In genomic region chr15:75350601-75351331, GRCh38 we compare ENCODE assay signal across 12 cellular contexts. TPM values are rescaled to one million over a fixed set of nuclear protein-coding genes. Genes with fewer than 3 reads are reported as not detected.
DNase-seq lines count a peak whose midpoint lies in the region; ATAC-seq and TF ChIP-seq lines count a peak whose summit lies in the region.
"Had no signal": no experiment of that assay in that cellular context is flagged by ENCODE, and none has a peak within 500 bp of the region (broad histone marks: within the 10 kb centered on the region; RNA-seq: fewer than 3 reads in every experiment).

No MANE protein-coding gene starts in this region.

- peaks cover 18% of the 10 kb centered on the region for H3K4me1 ChIP-seq in mammary epithelial cell (ENCODE audit: insufficient read depth, low read length)
- H3K4me1 ChIP-seq in OCI-LY1 (ENCODE audit: insufficient read depth, low read length, severe bottlenecking) = peaks cover 35% of the 10 kb centered on the region
- H3K4me1 ChIP-seq in effector memory CD4-positive, alpha-beta T cell (ENCODE audit: control insufficient read depth, insufficient read depth, low read length, poor library complexity, severe bottlenecking) = peaks cover 24% of the 10 kb centered on the region
- peaks cover 2% of the 10 kb centered on the region; the same call in 1 of the 2 replicates for H3K4me1 ChIP-seq in SJCRH30

- WGBS in mammary epithelial cell (ENCODE audit: low coverage, missing lambda C conversion rate) = 64% methylated on average over 5 of the region's 6 CpGs

- no peak overlapping the region for H3K27ac ChIP-seq in mammary epithelial cell (ENCODE audit: insufficient read depth, low read depth, low read length)
- peak overlapping the region; percentile 93 for H3K27ac ChIP-seq in OCI-LY1 (ENCODE audit: low read depth, low read length, poor library complexity, severe bottlenecking)
- H3K27ac ChIP-seq in effector memory CD4-positive, alpha-beta T cell (ENCODE audit: insufficient read depth, low read length, poor library complexity, severe bottlenecking) = peak overlapping the region; percentile 62
- H3K27ac ChIP-seq in SJCRH30 = no peak overlapping the region
- H3K27ac ChIP-seq: brain microvascular endothelial cell had no signal

- H3K9me2 ChIP-seq in OCI-LY1 (ENCODE audit: low read depth, low read length) = no peaks in the 10 kb centered on the region

- POLR2A ChIA-PET in MCF 10A (lab: Yijun Ruan, JAX) = interaction anchor here (0.6 to 1.5 kb wide), 4 partner anchors 11 to 105 kb away, joined by 4 to 6 read pairs (median 4); partner anchors contain the start of gene COMMD4

- H3K79me2 ChIP-seq in mammary epithelial cell (ENCODE audit: insufficient read depth, low read length) = no peaks in the 10 kb centered on the region
- H3K79me2 ChIP-seq in OCI-LY1 (ENCODE audit: insufficient read depth, low read length) = no peaks in the 10 kb centered on the region

- no peak for TF ChIP-seq CTCF in MCF 10A (IDR thresholded peaks at IDR 0.05; ENCODE audit: unreplicated experiment)
- no peak for TF ChIP-seq CTCF in mammary epithelial cell (conservative IDR thresholded peaks at IDR 0.05 in 1 of 2, IDR thresholded peaks at IDR 0.05 in 1 of 2; ENCODE audit: extremely low read depth in 1 of 2, insufficient read depth in 1 of 2, low read depth in 1 of 2, low read length in 2 of 2)
- TF ChIP-seq CTCF in OCI-LY1 (IDR thresholded peaks at IDR 0.05; ENCODE audit: low read length) = no peak

- H3F3A ChIP-seq in OCI-LY1 (ENCODE audit: insufficient read depth, low read length) = no peaks in the 10 kb centered on the region

- H3K9ac ChIP-seq in mammary epithelial cell (ENCODE audit: insufficient read depth, low read length) (no peak overlapping the region), OCI-LY1 (ENCODE audit: low read length) (no peak overlapping the region)

- in situ Hi-C loops in mammary epithelial cell (cut with MboI; ENCODE audit: low sequenced_read_pairs in 2 of 2) = no loop called here

- dilution Hi-C loops in mammary epithelial cell (cut with HindIII; ENCODE audit: low sequenced_read_pairs) = no loop called here

- no peak overlapping the region for H3K4me3 ChIP-seq in mammary epithelial cell (replicated peaks in 1 of 3; ENCODE audit: insufficient read depth in 1 of 3, low read depth in 2 of 3, low read length in 3 of 3)
- no peak overlapping the region for H3K4me3 ChIP-seq in OCI-LY1 (ENCODE audit: low read depth, low read length, poor library complexity, severe bottlenecking)
- no peak overlapping the region for H3K4me3 ChIP-seq in effector memory CD4-positive, alpha-beta T cell (ENCODE audit: insufficient read depth, low read depth, low read length, poor library complexity, severe bottlenecking)
- H3K4me3 ChIP-seq in SJCRH30 = no peak overlapping the region

- H2AFZ ChIP-seq in mammary epithelial cell (ENCODE audit: low read depth, low read length) = no peak overlapping the region
- H2AFZ ChIP-seq in OCI-LY1 (ENCODE audit: low read length) = no peak overlapping the region

- TSS peak; percentile 7 for BruUV-seq in MCF 10A (replicated peaks; lab: Mats Ljungman, UMichigan)
- BruUV-seq in mammary epithelial cell (replicated peaks; lab: Mats Ljungman, UMichigan) = no TSS peak

- no peak for DNase-seq in MCF 10A (ENCODE audit: unreplicated experiment)
- no peak for DNase-seq in mammary epithelial cell
- DNase-seq in effector memory CD4-positive, alpha-beta T cell = no peak
- DNase-seq in stimulated activated naive B cell treated with anti-CD40 and anti-IgM and Interleukin-4, amounts not matched to agents 10 μg/mL and 1 μg/mL and 100 μg/mL, for 72 hours = no peak
- DNase-seq in SJCRH30 = no peak
- DNase-seq: brain microvascular endothelial cell, HCEC 1CT, hypothalamus, NCI-H1930 had no signal

- H3K9me3 ChIP-seq in mammary epithelial cell (replicated peaks; ENCODE audit: insufficient read depth, low read length) (no peaks in the 10 kb centered on the region), OCI-LY1 (ENCODE audit: low read length) (no peaks in the 10 kb centered on the region), SJCRH30 (replicated peaks) (no peaks in the 10 kb centered on the region)
- peaks cover 14% of the 10 kb centered on the region for H3K9me3 ChIP-seq in effector memory CD4-positive, alpha-beta T cell (ENCODE audit: control insufficient read depth, low read length)

- no peak overlapping the region for H3K27ac Mint-ChIP-seq in MCF 10A (ENCODE audit: low read depth, unreplicated experiment)
- H3K27ac Mint-ChIP-seq in stimulated activated naive B cell treated with anti-CD40 and anti-IgM and Interleukin-4, amounts not matched to agents 10 μg/mL and 1 μg/mL and 100 μg/mL, for 72 hours = peak overlapping the region; percentile 94

- no peak overlapping the region for H3K4me3 Mint-ChIP-seq in MCF 10A (ENCODE audit: unreplicated experiment)
- no peak overlapping the region for H3K4me3 Mint-ChIP-seq in stimulated activated naive B cell treated with anti-CD40 and anti-IgM and Interleukin-4, amounts not matched to agents 10 μg/mL and 1 μg/mL and 100 μg/mL, for 72 hours

- H3K36me3 ChIP-seq in mammary epithelial cell (ENCODE audit: insufficient read depth, low read length) (no peaks in the 10 kb centered on the region), OCI-LY1 (ENCODE audit: insufficient read depth, low read length) (peaks cover 63% of the 10 kb centered on the region), SJCRH30 (no peaks in the 10 kb centered on the region)
- peaks cover 3% of the 10 kb centered on the region for H3K36me3 ChIP-seq in effector memory CD4-positive, alpha-beta T cell (ENCODE audit: control insufficient read depth, insufficient read depth, low read length)

- ATAC-seq in stimulated activated naive B cell treated with anti-CD40 and anti-IgM and Interleukin-4, amounts not matched to agents 10 μg/mL and 1 μg/mL and 100 μg/mL, for 72 hours (replicated peaks) = no peak
- ATAC-seq in HG02973 (IDR thresholded peaks at IDR 0.05; ENCODE audit: unreplicated experiment) (no peak), HG03159 (IDR thresholded peaks at IDR 0.05; ENCODE audit: unreplicated experiment) (no peak)

- H3K27me3 ChIP-seq in mammary epithelial cell (ENCODE audit: insufficient read depth, low read length) (no peaks in the 10 kb centered on the region), OCI-LY1 (ENCODE audit: insufficient read depth, low read length) (no peaks in the 10 kb centered on the region), SJCRH30 (no peaks in the 10 kb centered on the region; the same call in 1 of the 2 replicates)
- no peaks in the 10 kb centered on the region for H3K27me3 ChIP-seq in effector memory CD4-positive, alpha-beta T cell (replicated peaks; ENCODE audit: control insufficient read depth, insufficient read depth, low read length, poor library complexity, severe bottlenecking)
- H3K27me3 ChIP-seq: brain microvascular endothelial cell had no signal

- H4K20me1 ChIP-seq in mammary epithelial cell (ENCODE audit: insufficient read depth, low read length) = no peaks in the 10 kb centered on the region
- H4K20me1 ChIP-seq in OCI-LY1 (ENCODE audit: insufficient read depth, low read length) = no peaks in the 10 kb centered on the region

- no peaks in the 10 kb centered on the region for H3K9me3 Mint-ChIP-seq in MCF 10A (ENCODE audit: unreplicated experiment)
- H3K9me3 Mint-ChIP-seq in stimulated activated naive B cell treated with anti-CD40 and anti-IgM and Interleukin-4, amounts not matched to agents 10 μg/mL and 1 μg/mL and 100 μg/mL, for 72 hours = peaks cover 7 to 9% of the 10 kb centered on the region in 2 donors

- H3K4me1 Mint-ChIP-seq in MCF 10A (ENCODE audit: insufficient read depth, unreplicated experiment) = peaks cover 5% of the 10 kb centered on the region
- H3K4me1 Mint-ChIP-seq in stimulated activated naive B cell treated with anti-CD40 and anti-IgM and Interleukin-4, amounts not matched to agents 10 μg/mL and 1 μg/mL and 100 μg/mL, for 72 hours = peaks cover 26 to 43% of the 10 kb centered on the region in 2 donors

- CTCF ChIA-PET in MCF 10A (lab: Yijun Ruan, JAX) (no interaction called here), mammary epithelial cell (lab: Charles Lee; ENCODE audit: low non-redundant PET) (no interaction called here)

- intact Hi-C loops in MCF 10A (cut with micrococcal nuclease) (no loop called here), mammary epithelial cell (cut with micrococcal nuclease) (no loop called here)

- no peak overlapping the region for H3K4me2 ChIP-seq in mammary epithelial cell (ENCODE audit: insufficient read depth, low read depth, low read length)
- no peak overlapping the region for H3K4me2 ChIP-seq in OCI-LY1 (ENCODE audit: low read length)

- no peaks in the 10 kb centered on the region for H3K27me3 Mint-ChIP-seq in MCF 10A (ENCODE audit: insufficient read depth, unreplicated experiment)
- H3K27me3 Mint-ChIP-seq in stimulated activated naive B cell treated with anti-CD40 and anti-IgM and Interleukin-4, amounts not matched to agents 10 μg/mL and 1 μg/mL and 100 μg/mL, for 72 hours = no peaks in the 10 kb centered on the region

- H3K36me3 Mint-ChIP-seq in MCF 10A (ENCODE audit: insufficient read depth, unreplicated experiment) = peaks cover 32% of the 10 kb centered on the region
- peaks cover 31 to 50% of the 10 kb centered on the region in 2 donors for H3K36me3 Mint-ChIP-seq in stimulated activated naive B cell treated with anti-CD40 and anti-IgM and Interleukin-4, amounts not matched to agents 10 μg/mL and 1 μg/mL and 100 μg/mL, for 72 hours

RNA-seq across cellular contexts. Expression of gene NEIL1, which starts 3.9 kb away (rescaled TPM):
- 6.6 and 9.5 TPM in 2 replicates for total RNA-seq in MCF 10A (2022)
- total RNA-seq in mammary epithelial cell = 1 to 10 TPM; 7.4 to 7.7 TPM
- 2.3 TPM for polyA plus RNA-seq in mammary epithelial cell
- not detected for polyA minus RNA-seq in mammary epithelial cell
- 1.5 and 2.0 TPM in 2 replicates for total RNA-seq in SJCRH30 (2014; rRNA removed; shearing (Covaris generic))

RNA-seq across cellular contexts. Expression of gene COMMD4, which starts 14.9 kb away (rescaled TPM):
- total RNA-seq in MCF 10A (2022) = 43.9 and 47.3 TPM in 2 replicates
- total RNA-seq in mammary epithelial cell = 10 to 100 TPM; 41.5 to 45.3 TPM
- polyA plus RNA-seq in mammary epithelial cell = 158 TPM
- polyA minus RNA-seq in mammary epithelial cell = 29.1 TPM
- total RNA-seq in SJCRH30 (2014; rRNA removed; shearing (Covaris generic)) = 59.2 and 59.9 TPM in 2 replicates

RNA-seq across cellular contexts. Expression of gene MAN2C1, which starts 17.6 kb away (rescaled TPM):
- total RNA-seq in MCF 10A (2022) (163 and 165 TPM in 2 replicates), mammary epithelial cell (100 to 1,000 TPM in 1 of 2 donors, 10 to 100 TPM in 1; 78.2 to 156 TPM)
- 35.5 TPM for polyA plus RNA-seq in mammary epithelial cell
- 48.3 TPM for polyA minus RNA-seq in mammary epithelial cell
- total RNA-seq in SJCRH30 (2014; rRNA removed; shearing (Covaris generic)) = 35.1 and 50.3 TPM in 2 replicates

Comparison
In these comparisons a context has a peak if more than half of its experiments do, and no peak if none do; other contexts are left out.
1. H3K27ac ChIP-seq: peak in OCI-LY1 (single experiment) and effector memory CD4-positive, alpha-beta T cell (single experiment); none in mammary epithelial cell (single experiment) and SJCRH30 (single experiment).